Comparison of ENCODE assay signal across 1 cellular context in genomic region chr6:39948156-39948850, GRCh38.
TF ChIP-seq lines count a peak whose summit lies in the region.

No MANE protein-coding gene starts in this region.

TF ChIP-seq in HepG2, 621 proteins besides CTCF, POLR2A, EP300 and RAD21 (continued from another document and continues in another):
- TF ChIP-seq ZNF280B (CRISPR knock-in tag; IDR thresholded peaks at IDR 0.05; ENCODE audit: borderline replicate concordance) = no peak
- TF ChIP-seq MED8 (CRISPR knock-in tag; IDR thresholded peaks at IDR 0.05; ENCODE audit: insufficient replicate concordance) = no peak
- TF ChIP-seq RFX5 (IDR thresholded peaks at IDR 0.05; ENCODE audit: low read depth, low read length) = no peak
- TF ChIP-seq NR2F1 (CRISPR knock-in tag; IDR thresholded peaks at IDR 0.05) = peak; percentile 48 to 52; a peak in 3 of 4 replicates
- no peak for TF ChIP-seq PTBP1 (IDR thresholded peaks at IDR 0.05; ENCODE audit: low read depth, low read length, poor library complexity, severe bottlenecking)
- TF ChIP-seq TFDP1 (CRISPR knock-in tag; IDR thresholded peaks at IDR 0.05; ENCODE audit: borderline replicate concordance) = no peak
- no peak for TF ChIP-seq JDP2 (CRISPR knock-in tag; IDR thresholded peaks at IDR 0.05; ENCODE audit: borderline replicate concordance)
- TF ChIP-seq ZIK1 (CRISPR knock-in tag; IDR thresholded peaks at IDR 0.05; ENCODE audit: borderline replicate concordance, low read depth) = no peak
- TF ChIP-seq ZNF646 (CRISPR knock-in tag; IDR thresholded peaks at IDR 0.05) = no peak; the same call in 1 of the 2 replicates
- TF ChIP-seq PRPF4 (IDR thresholded peaks at IDR 0.05; ENCODE audit: low read depth, low read length, poor library complexity, severe bottlenecking) = no peak
- 0 out of 2 replicates have a peak, but pooled peaks have one; percentile 26 for TF ChIP-seq TBX2 (CRISPR knock-in tag; IDR thresholded peaks at IDR 0.05; ENCODE audit: borderline replicate concordance)
- TF ChIP-seq ZNF747 (CRISPR knock-in tag; IDR thresholded peaks at IDR 0.05; ENCODE audit: borderline replicate concordance) = no peak
- no peak for TF ChIP-seq ZNF407 (CRISPR knock-in tag; IDR thresholded peaks at IDR 0.05; ENCODE audit: not compliant biosample characterization)
- no peak for TF ChIP-seq TBP (CRISPR knock-in tag; IDR thresholded peaks at IDR 0.05)
- no peak for TF ChIP-seq SETDB1 (CRISPR knock-in tag; IDR thresholded peaks at IDR 0.05; ENCODE audit: borderline replicate concordance)
- no peak for TF ChIP-seq ATF3 (CRISPR knock-in tag; IDR thresholded peaks at IDR 0.05)
- no peak for TF ChIP-seq CREB1 (IDR thresholded peaks at IDR 0.05)
- TF ChIP-seq CREB1 (CRISPR knock-in tag; IDR thresholded peaks at IDR 0.05) = peak; percentile 42; the same call in 1 of the 2 replicates
- TF ChIP-seq KDM4B (CRISPR knock-in tag; IDR thresholded peaks at IDR 0.05) = no peak
- TF ChIP-seq ZBTB44 (CRISPR knock-in tag; IDR thresholded peaks at IDR 0.05) = no peak
- no peak for TF ChIP-seq ZSCAN22 (CRISPR knock-in tag; IDR thresholded peaks at IDR 0.05)
- no peak for TF ChIP-seq ZNF660 (CRISPR knock-in tag; IDR thresholded peaks at IDR 0.05; ENCODE audit: borderline replicate concordance, low read depth)
- no peak for TF ChIP-seq ATF7 (IDR thresholded peaks at IDR 0.05)
- TF ChIP-seq ATF7 (CRISPR knock-in tag; IDR thresholded peaks at IDR 0.05) = no peak
- TF ChIP-seq HDAC6 (IDR thresholded peaks at IDR 0.05; ENCODE audit: low read depth, low read length) = no peak
- TF ChIP-seq NR2F6 (IDR thresholded peaks at IDR 0.05) = peak; percentile 69
- TF ChIP-seq NR2F6 (CRISPR knock-in tag; IDR thresholded peaks at IDR 0.05) = peak; percentile 49; the same call in 1 of the 2 replicates
- no peak for TF ChIP-seq E2F2 (CRISPR knock-in tag; IDR thresholded peaks at IDR 0.05; ENCODE audit: borderline replicate concordance)
- TF ChIP-seq CC2D1A (CRISPR knock-in tag; IDR thresholded peaks at IDR 0.05) = no peak
- no peak for TF ChIP-seq ZNF878 (CRISPR knock-in tag; IDR thresholded peaks at IDR 0.05)
- no peak for TF ChIP-seq AFF4 (CRISPR knock-in tag; IDR thresholded peaks at IDR 0.05)
- no peak for TF ChIP-seq NFYC (CRISPR knock-in tag; IDR thresholded peaks at IDR 0.05)
